In genomic region chr6:146753306-146753705, GRCh38 we compare ENCODE assay signal across 24 cellular contexts.
DNase-seq lines count a peak whose midpoint lies in the region; ATAC-seq, FAIRE-seq and TF ChIP-seq lines count a peak whose summit lies in the region.
"Had no signal": no experiment of that assay in that cellular context is flagged by ENCODE, and none has a peak within 500 bp of the region (broad histone marks: within the 10 kb centered on the region; RNA-seq: fewer than 3 reads in every experiment).

No MANE protein-coding gene starts in this region.

- H3K27ac ChIP-seq in PC-9 (no peak overlapping the region), pancreas (no peak overlapping the region)
- H3K27ac ChIP-seq: BLaER1 had no signal

- POLR2A ChIA-PET in PC-9 (lab: Charles Lee; ENCODE audit: unreplicated experiment) = no interaction called here

- DNase-seq in PC-9 (no peak), pancreas (no peak)
- DNase-seq in activated naive CD4-positive, alpha-beta T cell treated with anti-CD3 and anti-CD28 coated beads, Interleukin-2, amount 50 U/mL, for 72 hours (ENCODE audit: low spot score in 2 of 2) = no peak
- DNase-seq: 8988T; ACHN; BE2C; C1 segment of cervical spinal cord; CD4-positive, alpha-beta memory T cell; CD4-positive, CD25-positive, alpha-beta regulatory T cell; CD8-positive, alpha-beta memory T cell; COR-L47; DMS 273 treated with DMSO at 0.1 percent for 48 hours; DMS153; DMS53; DMS79; DND-41; EL; GF-D8 had no signal

- peaks cover 4 to 5% of the 10 kb centered on the region in 2 donors for H3K9me3 Mint-ChIP-seq in activated naive CD4-positive, alpha-beta T cell treated with anti-CD3 and anti-CD28 coated beads, Interleukin-2, amount 50 U/mL, for 72 hours

- no peaks in the 10 kb centered on the region for H3K79me2 ChIP-seq in PC-9 (ENCODE audit: low read depth)

- H3K4me1 ChIP-seq in PC-9 (replicated peaks; ENCODE audit: insufficient read depth) (peaks cover 9% of the 10 kb centered on the region), pancreas (no peaks in the 10 kb centered on the region)
- H3K4me1 ChIP-seq: BE2C, BLaER1 had no signal

- FAIRE-seq in G401.6 (lab: Jason Lieb, UNC) (peak; percentile 59), pancreas (lab: Jason Lieb, UNC) (peak; percentile 17)
- FAIRE-seq: GM12891, GM19239 had no signal

- H3K27me3 ChIP-seq in PC-9 (ENCODE audit: insufficient read depth, low read depth) (no peaks in the 10 kb centered on the region), pancreas (no peaks in the 10 kb centered on the region)
- H3K27me3 ChIP-seq: BLaER1 had no signal

- H3K4me3 ChIP-seq in PC-9 (no peak overlapping the region), pancreas (no peak overlapping the region)
- H3K4me3 ChIP-seq: BLaER1 had no signal

- intact Hi-C loops in PC-9 (cut with micrococcal nuclease; ENCODE audit: unreplicated experiment) (no loop called here), pancreas (cut with DNase I) (no loop called here)

- CTCF ChIA-PET in PC-9 (lab: Charles Lee) = no interaction called here

- H2AFZ ChIP-seq in PC-9 = peak overlapping the region; percentile 17; the same call in 1 of the 2 replicates

- no peaks in the 10 kb centered on the region for H3F3A ChIP-seq in PC-9 (ENCODE audit: insufficient read depth, low read depth)

- BruUV-seq in PC-9 (replicated peaks; lab: Mats Ljungman, UMichigan) = no TSS peak

- TF ChIP-seq CTCF in PC-9 (conservative IDR thresholded peaks at IDR 0.05) = no peak
- no peak for TF ChIP-seq CTCF in pancreas (IDR thresholded peaks at IDR 0.05)

- H3K27ac Mint-ChIP-seq in activated naive CD4-positive, alpha-beta T cell treated with anti-CD3 and anti-CD28 coated beads, Interleukin-2, amount 50 U/mL, for 72 hours = no peak overlapping the region
- H3K27ac Mint-ChIP-seq: CD14-positive monocyte; CD4-positive, alpha-beta memory T cell; CD4-positive, CD25-positive, alpha-beta regulatory T cell; CD8-positive, alpha-beta memory T cell had no signal

- no peak overlapping the region for H3K4me2 ChIP-seq in PC-9
- H3K4me2 ChIP-seq: BLaER1 had no signal

- H4K20me1 ChIP-seq in PC-9 (ENCODE audit: insufficient read depth) = no peaks in the 10 kb centered on the region
- H4K20me1 ChIP-seq: BLaER1 had no signal

- ATAC-seq in pancreas (no peak), HG02610 (IDR thresholded peaks at IDR 0.05; ENCODE audit: unreplicated experiment) (no peak)
- no peak for ATAC-seq in activated naive CD4-positive, alpha-beta T cell treated with anti-CD3 and anti-CD28 coated beads, Interleukin-2, amount 50 U/mL, for 72 hours

- H3K9me3 ChIP-seq in PC-9 (ENCODE audit: insufficient read depth, low read depth) (no peaks in the 10 kb centered on the region; the same call in 1 of the 2 replicates), pancreas (no peaks in the 10 kb centered on the region)
- H3K9me3 ChIP-seq: BE2C, BLaER1 had no signal

- H3K36me3 ChIP-seq in PC-9 (ENCODE audit: low read depth) (no peaks in the 10 kb centered on the region), pancreas (no peaks in the 10 kb centered on the region)
- H3K36me3 ChIP-seq: BE2C, BLaER1 had no signal

- no peaks in the 10 kb centered on the region for H3K9me2 ChIP-seq in PC-9 (ENCODE audit: insufficient read depth)

- H3K36me3 Mint-ChIP-seq in activated naive CD4-positive, alpha-beta T cell treated with anti-CD3 and anti-CD28 coated beads, Interleukin-2, amount 50 U/mL, for 72 hours = no peaks in the 10 kb centered on the region
- H3K36me3 Mint-ChIP-seq: CD14-positive monocyte; CD4-positive, alpha-beta memory T cell; CD4-positive, CD25-positive, alpha-beta regulatory T cell; CD8-positive, alpha-beta memory T cell had no signal

- 51 to 69% methylated on average over 2 of the region's 2 CpGs for WGBS in pancreas, 2 donors
